ENCODE assay signal across 1 cellular context in the genomic region with DNA sequence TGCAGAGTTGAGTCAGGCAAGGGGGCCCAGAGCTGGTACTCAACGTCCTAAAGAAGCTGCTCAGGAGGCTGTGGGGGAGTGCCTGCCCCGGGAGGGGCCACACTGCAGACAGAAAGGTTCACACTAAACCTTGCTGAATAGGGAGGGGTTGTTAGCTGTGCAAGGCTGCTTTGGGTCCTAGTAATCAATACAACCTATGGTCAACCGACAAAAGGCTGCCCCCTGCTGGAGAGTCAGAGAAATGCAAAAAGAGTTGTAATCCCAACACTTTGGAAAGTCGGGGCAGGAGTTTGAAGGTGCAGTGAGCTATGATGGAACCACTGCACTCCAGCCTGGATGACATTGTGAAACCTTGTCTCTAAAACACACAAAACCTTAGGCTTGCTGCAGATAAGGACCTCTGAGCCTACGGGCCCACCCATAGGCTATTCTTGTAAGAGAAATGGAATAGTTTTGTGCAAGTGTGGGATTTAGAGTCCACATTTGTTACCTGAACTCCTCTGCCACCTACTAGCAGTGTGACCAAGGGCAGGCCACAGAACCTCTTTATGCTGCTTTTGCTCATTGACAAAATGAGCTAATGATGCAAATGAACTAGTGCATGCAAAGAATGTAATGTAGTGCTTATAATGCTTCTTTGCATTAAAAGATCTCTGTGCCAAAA.
TF ChIP-seq lines count a peak whose summit lies in the region.

No MANE protein-coding gene starts in this region.

TF ChIP-seq in HepG2, 621 proteins besides CTCF, POLR2A, EP300 and RAD21 (continued from another document and continues in another):
- TF ChIP-seq, protein P1, sequence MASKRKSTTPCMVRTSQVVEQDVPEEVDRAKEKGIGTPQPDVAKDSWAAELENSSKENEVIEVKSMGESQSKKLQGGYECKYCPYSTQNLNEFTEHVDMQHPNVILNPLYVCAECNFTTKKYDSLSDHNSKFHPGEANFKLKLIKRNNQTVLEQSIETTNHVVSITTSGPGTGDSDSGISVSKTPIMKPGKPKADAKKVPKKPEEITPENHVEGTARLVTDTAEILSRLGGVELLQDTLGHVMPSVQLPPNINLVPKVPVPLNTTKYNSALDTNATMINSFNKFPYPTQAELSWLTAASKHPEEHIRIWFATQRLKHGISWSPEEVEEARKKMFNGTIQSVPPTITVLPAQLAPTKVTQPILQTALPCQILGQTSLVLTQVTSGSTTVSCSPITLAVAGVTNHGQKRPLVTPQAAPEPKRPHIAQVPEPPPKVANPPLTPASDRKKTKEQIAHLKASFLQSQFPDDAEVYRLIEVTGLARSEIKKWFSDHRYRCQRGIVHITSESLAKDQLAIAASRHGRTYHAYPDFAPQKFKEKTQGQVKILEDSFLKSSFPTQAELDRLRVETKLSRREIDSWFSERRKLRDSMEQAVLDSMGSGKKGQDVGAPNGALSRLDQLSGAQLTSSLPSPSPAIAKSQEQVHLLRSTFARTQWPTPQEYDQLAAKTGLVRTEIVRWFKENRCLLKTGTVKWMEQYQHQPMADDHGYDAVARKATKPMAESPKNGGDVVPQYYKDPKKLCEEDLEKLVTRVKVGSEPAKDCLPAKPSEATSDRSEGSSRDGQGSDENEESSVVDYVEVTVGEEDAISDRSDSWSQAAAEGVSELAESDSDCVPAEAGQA (IDR thresholded peaks at IDR 0.05; ENCODE audit: low read depth), result no peak
- TF ChIP-seq, protein P1 (CRISPR knock-in tag; IDR thresholded peaks at IDR 0.05; ENCODE audit: borderline replicate concordance), result no peak
- TF ChIP-seq, protein P2, sequence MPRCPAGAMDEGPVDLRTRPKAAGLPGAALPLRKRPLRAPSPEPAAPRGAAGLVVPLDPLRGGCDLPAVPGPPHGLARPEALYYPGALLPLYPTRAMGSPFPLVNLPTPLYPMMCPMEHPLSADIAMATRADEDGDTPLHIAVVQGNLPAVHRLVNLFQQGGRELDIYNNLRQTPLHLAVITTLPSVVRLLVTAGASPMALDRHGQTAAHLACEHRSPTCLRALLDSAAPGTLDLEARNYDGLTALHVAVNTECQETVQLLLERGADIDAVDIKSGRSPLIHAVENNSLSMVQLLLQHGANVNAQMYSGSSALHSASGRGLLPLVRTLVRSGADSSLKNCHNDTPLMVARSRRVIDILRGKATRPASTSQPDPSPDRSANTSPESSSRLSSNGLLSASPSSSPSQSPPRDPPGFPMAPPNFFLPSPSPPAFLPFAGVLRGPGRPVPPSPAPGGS (CRISPR knock-in tag; IDR thresholded peaks at IDR 0.05), result no peak
- TF ChIP-seq TEAD3 (CRISPR knock-in tag; optimal IDR thresholded peaks at IDR 0.05; ENCODE audit: borderline replicate concordance), result peak; percentile 42
- TF ChIP-seq, protein P3, sequence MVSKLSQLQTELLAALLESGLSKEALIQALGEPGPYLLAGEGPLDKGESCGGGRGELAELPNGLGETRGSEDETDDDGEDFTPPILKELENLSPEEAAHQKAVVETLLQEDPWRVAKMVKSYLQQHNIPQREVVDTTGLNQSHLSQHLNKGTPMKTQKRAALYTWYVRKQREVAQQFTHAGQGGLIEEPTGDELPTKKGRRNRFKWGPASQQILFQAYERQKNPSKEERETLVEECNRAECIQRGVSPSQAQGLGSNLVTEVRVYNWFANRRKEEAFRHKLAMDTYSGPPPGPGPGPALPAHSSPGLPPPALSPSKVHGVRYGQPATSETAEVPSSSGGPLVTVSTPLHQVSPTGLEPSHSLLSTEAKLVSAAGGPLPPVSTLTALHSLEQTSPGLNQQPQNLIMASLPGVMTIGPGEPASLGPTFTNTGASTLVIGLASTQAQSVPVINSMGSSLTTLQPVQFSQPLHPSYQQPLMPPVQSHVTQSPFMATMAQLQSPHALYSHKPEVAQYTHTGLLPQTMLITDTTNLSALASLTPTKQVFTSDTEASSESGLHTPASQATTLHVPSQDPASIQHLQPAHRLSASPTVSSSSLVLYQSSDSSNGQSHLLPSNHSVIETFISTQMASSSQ (IDR thresholded peaks at IDR 0.05; ENCODE audit: low read depth), result no peak
- TF ChIP-seq, protein P3 (CRISPR knock-in tag; IDR thresholded peaks at IDR 0.05; ENCODE audit: borderline replicate concordance), result no peak
- TF ChIP-seq SNAPC2 (CRISPR knock-in tag; IDR thresholded peaks at IDR 0.05), result no peak
- TF ChIP-seq, protein P4, sequence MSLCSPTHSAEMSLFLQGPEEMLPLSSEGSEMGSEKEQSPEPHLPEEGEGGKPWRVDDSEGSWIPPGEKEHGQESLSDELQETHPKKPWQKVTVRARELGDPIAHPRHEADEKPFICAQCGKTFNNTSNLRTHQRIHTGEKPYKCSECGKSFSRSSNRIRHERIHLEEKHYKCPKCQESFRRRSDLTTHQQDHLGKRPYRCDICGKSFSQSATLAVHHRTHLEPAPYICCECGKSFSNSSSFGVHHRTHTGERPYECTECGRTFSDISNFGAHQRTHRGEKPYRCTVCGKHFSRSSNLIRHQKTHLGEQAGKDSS (CRISPR knock-in tag; IDR thresholded peaks at IDR 0.05; ENCODE audit: borderline replicate concordance, low read depth), result no peak
- no peak for TF ChIP-seq ZNF746 (CRISPR knock-in tag; IDR thresholded peaks at IDR 0.05)
- TF ChIP-seq ARNT (IDR thresholded peaks at IDR 0.05), result no peak
- no peak for TF ChIP-seq MAFF (IDR thresholded peaks at IDR 0.05; ENCODE audit: low read depth, low read length)
- TF ChIP-seq ZNF670 (CRISPR knock-in tag; IDR thresholded peaks at IDR 0.05; ENCODE audit: borderline replicate concordance), result no peak
- no peak for TF ChIP-seq ARID2 (CRISPR knock-in tag; IDR thresholded peaks at IDR 0.05; ENCODE audit: borderline replicate concordance)
- no peak for TF ChIP-seq ZMYM4 (CRISPR knock-in tag; IDR thresholded peaks at IDR 0.05)
- peak; percentile 29; the same call in 1 of the 2 replicates for TF ChIP-seq NFKB2 (CRISPR knock-in tag; IDR thresholded peaks at IDR 0.05; ENCODE audit: borderline replicate concordance)
- TF ChIP-seq, protein P5, sequence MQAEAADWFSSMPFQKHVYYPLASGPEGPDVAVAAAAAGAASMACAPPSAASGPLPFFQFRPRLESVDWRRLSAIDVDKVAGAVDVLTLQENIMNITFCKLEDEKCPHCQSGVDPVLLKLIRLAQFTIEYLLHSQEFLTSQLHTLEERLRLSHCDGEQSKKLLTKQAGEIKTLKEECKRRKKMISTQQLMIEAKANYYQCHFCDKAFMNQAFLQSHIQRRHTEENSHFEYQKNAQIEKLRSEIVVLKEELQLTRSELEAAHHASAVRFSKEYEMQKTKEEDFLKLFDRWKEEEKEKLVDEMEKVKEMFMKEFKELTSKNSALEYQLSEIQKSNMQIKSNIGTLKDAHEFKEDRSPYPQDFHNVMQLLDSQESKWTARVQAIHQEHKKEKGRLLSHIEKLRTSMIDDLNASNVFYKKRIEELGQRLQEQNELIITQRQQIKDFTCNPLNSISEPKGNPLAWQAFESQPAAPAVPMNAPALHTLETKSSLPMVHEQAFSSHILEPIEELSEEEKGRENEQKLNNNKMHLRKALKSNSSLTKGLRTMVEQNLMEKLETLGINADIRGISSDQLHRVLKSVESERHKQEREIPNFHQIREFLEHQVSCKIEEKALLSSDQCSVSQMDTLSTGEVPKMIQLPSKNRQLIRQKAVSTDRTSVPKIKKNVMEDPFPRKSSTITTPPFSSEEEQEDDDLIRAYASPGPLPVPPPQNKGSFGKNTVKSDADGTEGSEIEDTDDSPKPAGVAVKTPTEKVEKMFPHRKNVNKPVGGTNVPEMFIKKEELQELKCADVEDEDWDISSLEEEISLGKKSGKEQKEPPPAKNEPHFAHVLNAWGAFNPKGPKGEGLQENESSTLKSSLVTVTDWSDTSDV (CRISPR knock-in tag; IDR thresholded peaks at IDR 0.05), result no peak
- TF ChIP-seq ETV6 (CRISPR knock-in tag; conservative IDR thresholded peaks at IDR 0.05), result no peak
- TF ChIP-seq, protein P6, sequence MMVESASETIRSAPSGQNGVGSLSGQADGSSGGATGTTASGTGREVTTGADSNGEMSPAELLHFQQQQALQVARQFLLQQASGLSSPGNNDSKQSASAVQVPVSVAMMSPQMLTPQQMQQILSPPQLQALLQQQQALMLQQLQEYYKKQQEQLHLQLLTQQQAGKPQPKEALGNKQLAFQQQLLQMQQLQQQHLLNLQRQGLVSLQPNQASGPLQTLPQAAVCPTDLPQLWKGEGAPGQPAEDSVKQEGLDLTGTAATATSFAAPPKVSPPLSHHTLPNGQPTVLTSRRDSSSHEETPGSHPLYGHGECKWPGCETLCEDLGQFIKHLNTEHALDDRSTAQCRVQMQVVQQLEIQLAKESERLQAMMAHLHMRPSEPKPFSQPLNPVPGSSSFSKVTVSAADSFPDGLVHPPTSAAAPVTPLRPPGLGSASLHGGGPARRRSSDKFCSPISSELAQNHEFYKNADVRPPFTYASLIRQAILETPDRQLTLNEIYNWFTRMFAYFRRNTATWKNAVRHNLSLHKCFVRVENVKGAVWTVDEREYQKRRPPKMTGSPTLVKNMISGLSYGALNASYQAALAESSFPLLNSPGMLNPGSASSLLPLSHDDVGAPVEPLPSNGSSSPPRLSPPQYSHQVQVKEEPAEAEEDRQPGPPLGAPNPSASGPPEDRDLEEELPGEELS (CRISPR knock-in tag; IDR thresholded peaks at IDR 0.05), result peak; percentile 14; the same call in 1 of the 2 replicates
- TF ChIP-seq, protein P7, sequence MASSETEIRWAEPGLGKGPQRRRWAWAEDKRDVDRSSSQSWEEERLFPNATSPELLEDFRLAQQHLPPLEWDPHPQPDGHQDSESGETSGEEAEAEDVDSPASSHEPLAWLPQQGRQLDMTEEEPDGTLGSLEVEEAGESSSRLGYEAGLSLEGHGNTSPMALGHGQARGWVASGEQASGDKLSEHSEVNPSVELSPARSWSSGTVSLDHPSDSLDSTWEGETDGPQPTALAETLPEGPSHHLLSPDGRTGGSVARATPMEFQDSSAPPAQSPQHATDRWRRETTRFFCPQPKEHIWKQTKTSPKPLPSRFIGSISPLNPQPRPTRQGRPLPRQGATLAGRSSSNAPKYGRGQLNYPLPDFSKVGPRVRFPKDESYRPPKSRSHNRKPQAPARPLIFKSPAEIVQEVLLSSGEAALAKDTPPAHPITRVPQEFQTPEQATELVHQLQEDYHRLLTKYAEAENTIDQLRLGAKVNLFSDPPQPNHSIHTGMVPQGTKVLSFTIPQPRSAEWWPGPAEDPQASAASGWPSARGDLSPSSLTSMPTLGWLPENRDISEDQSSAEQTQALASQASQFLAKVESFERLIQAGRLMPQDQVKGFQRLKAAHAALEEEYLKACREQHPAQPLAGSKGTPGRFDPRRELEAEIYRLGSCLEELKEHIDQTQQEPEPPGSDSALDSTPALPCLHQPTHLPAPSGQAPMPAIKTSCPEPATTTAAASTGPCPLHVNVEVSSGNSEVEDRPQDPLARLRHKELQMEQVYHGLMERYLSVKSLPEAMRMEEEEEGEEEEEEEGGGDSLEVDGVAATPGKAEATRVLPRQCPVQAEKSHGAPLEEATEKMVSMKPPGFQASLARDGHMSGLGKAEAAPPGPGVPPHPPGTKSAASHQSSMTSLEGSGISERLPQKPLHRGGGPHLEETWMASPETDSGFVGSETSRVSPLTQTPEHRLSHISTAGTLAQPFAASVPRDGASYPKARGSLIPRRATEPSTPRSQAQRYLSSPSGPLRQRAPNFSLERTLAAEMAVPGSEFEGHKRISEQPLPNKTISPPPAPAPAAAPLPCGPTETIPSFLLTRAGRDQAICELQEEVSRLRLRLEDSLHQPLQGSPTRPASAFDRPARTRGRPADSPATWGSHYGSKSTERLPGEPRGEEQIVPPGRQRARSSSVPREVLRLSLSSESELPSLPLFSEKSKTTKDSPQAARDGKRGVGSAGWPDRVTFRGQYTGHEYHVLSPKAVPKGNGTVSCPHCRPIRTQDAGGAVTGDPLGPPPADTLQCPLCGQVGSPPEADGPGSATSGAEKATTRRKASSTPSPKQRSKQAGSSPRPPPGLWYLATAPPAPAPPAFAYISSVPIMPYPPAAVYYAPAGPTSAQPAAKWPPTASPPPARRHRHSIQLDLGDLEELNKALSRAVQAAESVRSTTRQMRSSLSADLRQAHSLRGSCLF (CRISPR knock-in tag; IDR thresholded peaks at IDR 0.05; ENCODE audit: borderline replicate concordance), result no peak
- no peak for TF ChIP-seq ZSCAN31 (CRISPR knock-in tag; IDR thresholded peaks at IDR 0.05; ENCODE audit: low read depth)
- TF ChIP-seq FOSL2 (CRISPR knock-in tag; IDR thresholded peaks at IDR 0.05), result peak; percentile 19; the same call in 1 of the 2 replicates
- TF ChIP-seq, protein P8, sequence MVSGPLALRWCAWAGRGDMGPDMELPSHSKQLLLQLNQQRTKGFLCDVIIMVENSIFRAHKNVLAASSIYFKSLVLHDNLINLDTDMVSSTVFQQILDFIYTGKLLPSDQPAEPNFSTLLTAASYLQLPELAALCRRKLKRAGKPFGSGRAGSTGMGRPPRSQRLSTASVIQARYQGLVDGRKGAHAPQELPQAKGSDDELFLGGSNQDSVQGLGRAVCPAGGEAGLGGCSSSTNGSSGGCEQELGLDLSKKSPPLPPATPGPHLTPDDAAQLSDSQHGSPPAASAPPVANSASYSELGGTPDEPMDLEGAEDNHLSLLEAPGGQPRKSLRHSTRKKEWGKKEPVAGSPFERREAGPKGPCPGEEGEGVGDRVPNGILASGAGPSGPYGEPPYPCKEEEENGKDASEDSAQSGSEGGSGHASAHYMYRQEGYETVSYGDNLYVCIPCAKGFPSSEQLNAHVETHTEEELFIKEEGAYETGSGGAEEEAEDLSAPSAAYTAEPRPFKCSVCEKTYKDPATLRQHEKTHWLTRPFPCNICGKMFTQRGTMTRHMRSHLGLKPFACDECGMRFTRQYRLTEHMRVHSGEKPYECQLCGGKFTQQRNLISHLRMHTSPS (CRISPR knock-in tag; IDR thresholded peaks at IDR 0.05; ENCODE audit: low read depth), result no peak
- 0 out of 2 replicates have a peak, but pooled peaks have one; percentile 39 for TF ChIP-seq ERF (CRISPR knock-in tag; IDR thresholded peaks at IDR 0.05)
- no peak for TF ChIP-seq THYN1 (CRISPR knock-in tag; IDR thresholded peaks at IDR 0.05; ENCODE audit: borderline replicate concordance, low read depth)
- no peak for TF ChIP-seq ZNF790 (CRISPR knock-in tag; IDR thresholded peaks at IDR 0.05; ENCODE audit: borderline replicate concordance)
